ENCODE assay signal across 1 cellular context in the genomic region with DNA sequence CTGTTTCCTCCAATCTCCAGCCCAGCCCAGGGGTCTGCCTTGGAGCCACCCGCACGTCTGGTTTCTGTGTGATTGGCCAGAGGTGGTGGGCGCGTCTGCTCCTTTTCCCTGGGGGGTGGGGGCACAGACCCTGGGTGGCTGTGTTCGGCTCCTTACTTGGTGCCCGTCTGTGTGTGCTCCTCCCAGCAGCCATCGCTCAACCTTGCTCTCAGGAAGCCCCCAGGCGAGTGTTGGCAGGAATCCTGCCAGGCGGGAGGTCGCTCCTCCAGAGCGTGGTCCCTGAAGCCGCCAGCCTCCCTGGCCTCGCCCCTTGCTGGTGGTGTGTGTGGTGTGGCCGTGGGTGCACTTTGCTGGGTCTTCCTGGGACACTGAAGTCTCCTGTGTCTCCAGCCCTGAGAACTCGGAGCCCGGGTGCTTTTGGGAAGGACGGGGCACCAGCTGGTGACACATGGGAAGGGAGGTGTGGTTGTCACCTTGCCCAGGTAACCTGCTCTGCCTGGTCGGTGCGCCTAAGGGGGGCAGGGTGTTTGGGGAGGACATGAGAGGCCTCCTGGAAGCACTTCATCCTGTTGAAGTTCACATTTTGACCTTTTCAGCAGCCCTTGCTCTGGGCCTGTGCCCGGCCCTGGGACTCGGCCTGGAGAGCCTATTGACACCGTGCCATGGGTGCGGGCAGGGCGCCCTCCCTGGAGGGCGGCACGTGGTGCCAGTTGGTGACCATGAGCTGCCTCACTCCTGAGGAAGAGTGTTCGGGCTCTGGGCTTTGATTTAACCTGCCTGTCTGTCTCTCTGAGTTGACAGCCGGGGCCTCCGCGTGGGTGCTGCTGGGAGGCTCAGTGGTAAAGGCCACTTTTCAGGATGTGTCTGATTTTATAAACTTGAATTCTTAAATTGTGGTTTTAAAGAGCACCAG.
TF ChIP-seq lines count a peak whose summit lies in the region.

No MANE protein-coding gene starts in this region.

TF ChIP-seq in HepG2, 621 proteins besides CTCF, POLR2A, EP300 and RAD21 (continued from another document and continues in another):
- TF ChIP-seq, protein P1, sequence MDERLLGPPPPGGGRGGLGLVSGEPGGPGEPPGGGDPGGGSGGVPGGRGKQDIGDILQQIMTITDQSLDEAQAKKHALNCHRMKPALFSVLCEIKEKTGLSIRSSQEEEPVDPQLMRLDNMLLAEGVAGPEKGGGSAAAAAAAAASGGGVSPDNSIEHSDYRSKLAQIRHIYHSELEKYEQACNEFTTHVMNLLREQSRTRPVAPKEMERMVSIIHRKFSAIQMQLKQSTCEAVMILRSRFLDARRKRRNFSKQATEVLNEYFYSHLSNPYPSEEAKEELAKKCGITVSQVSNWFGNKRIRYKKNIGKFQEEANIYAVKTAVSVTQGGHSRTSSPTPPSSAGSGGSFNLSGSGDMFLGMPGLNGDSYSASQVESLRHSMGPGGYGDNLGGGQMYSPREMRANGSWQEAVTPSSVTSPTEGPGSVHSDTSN (CRISPR knock-in tag; IDR thresholded peaks at IDR 0.05), result no peak; the same call in 1 of the 2 replicates
- peak; percentile 12; the same call in 1 of the 2 replicates for TF ChIP-seq MTA1 (CRISPR knock-in tag; IDR thresholded peaks at IDR 0.05; ENCODE audit: borderline replicate concordance)
- TF ChIP-seq, protein P2, sequence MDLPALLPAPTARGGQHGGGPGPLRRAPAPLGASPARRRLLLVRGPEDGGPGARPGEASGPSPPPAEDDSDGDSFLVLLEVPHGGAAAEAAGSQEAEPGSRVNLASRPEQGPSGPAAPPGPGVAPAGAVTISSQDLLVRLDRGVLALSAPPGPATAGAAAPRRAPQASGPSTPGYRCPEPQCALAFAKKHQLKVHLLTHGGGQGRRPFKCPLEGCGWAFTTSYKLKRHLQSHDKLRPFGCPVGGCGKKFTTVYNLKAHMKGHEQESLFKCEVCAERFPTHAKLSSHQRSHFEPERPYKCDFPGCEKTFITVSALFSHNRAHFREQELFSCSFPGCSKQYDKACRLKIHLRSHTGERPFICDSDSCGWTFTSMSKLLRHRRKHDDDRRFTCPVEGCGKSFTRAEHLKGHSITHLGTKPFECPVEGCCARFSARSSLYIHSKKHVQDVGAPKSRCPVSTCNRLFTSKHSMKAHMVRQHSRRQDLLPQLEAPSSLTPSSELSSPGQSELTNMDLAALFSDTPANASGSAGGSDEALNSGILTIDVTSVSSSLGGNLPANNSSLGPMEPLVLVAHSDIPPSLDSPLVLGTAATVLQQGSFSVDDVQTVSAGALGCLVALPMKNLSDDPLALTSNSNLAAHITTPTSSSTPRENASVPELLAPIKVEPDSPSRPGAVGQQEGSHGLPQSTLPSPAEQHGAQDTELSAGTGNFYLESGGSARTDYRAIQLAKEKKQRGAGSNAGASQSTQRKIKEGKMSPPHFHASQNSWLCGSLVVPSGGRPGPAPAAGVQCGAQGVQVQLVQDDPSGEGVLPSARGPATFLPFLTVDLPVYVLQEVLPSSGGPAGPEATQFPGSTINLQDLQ (CRISPR knock-in tag; IDR thresholded peaks at IDR 0.05), result no peak
- peak; percentile 11; the same call in 1 of the 2 replicates for TF ChIP-seq REPIN1 (CRISPR knock-in tag; IDR thresholded peaks at IDR 0.05; ENCODE audit: borderline replicate concordance, low read depth)
- TF ChIP-seq, protein P3, sequence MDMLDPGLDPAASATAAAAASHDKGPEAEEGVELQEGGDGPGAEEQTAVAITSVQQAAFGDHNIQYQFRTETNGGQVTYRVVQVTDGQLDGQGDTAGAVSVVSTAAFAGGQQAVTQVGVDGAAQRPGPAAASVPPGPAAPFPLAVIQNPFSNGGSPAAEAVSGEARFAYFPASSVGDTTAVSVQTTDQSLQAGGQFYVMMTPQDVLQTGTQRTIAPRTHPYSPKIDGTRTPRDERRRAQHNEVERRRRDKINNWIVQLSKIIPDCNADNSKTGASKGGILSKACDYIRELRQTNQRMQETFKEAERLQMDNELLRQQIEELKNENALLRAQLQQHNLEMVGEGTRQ (IDR thresholded peaks at IDR 0.05; ENCODE audit: low read depth, low read length), result 0 out of 2 replicates have a peak, but pooled peaks have one; percentile 13
- TF ChIP-seq, protein P3 (CRISPR knock-in tag; IDR thresholded peaks at IDR 0.05; ENCODE audit: borderline replicate concordance), result 0 out of 2 replicates have a peak, but pooled peaks have one; percentile 21
- TF ChIP-seq, protein P4, sequence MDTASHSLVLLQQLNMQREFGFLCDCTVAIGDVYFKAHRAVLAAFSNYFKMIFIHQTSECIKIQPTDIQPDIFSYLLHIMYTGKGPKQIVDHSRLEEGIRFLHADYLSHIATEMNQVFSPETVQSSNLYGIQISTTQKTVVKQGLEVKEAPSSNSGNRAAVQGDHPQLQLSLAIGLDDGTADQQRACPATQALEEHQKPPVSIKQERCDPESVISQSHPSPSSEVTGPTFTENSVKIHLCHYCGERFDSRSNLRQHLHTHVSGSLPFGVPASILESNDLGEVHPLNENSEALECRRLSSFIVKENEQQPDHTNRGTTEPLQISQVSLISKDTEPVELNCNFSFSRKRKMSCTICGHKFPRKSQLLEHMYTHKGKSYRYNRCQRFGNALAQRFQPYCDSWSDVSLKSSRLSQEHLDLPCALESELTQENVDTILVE (CRISPR knock-in tag; IDR thresholded peaks at IDR 0.05), result 0 out of 2 replicates have a peak, but pooled peaks have one; percentile 0
- 0 out of 2 replicates have a peak, but pooled peaks have one; percentile 60 for TF ChIP-seq KDM4B (CRISPR knock-in tag; IDR thresholded peaks at IDR 0.05)
- no peak for TF ChIP-seq ZNF816 (CRISPR knock-in tag; IDR thresholded peaks at IDR 0.05; ENCODE audit: borderline replicate concordance)
- TF ChIP-seq, protein P5, sequence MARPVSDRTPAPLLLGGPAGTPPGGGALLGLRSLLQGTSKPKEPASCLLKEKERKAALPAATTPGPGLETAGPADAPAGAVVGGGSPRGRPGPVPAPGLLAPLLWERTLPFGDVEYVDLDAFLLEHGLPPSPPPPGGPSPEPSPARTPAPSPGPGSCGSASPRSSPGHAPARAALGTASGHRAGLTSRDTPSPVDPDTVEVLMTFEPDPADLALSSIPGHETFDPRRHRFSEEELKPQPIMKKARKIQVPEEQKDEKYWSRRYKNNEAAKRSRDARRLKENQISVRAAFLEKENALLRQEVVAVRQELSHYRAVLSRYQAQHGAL (CRISPR knock-in tag; IDR thresholded peaks at IDR 0.05; ENCODE audit: not compliant biosample characterization), result no peak
- TF ChIP-seq, protein P6, sequence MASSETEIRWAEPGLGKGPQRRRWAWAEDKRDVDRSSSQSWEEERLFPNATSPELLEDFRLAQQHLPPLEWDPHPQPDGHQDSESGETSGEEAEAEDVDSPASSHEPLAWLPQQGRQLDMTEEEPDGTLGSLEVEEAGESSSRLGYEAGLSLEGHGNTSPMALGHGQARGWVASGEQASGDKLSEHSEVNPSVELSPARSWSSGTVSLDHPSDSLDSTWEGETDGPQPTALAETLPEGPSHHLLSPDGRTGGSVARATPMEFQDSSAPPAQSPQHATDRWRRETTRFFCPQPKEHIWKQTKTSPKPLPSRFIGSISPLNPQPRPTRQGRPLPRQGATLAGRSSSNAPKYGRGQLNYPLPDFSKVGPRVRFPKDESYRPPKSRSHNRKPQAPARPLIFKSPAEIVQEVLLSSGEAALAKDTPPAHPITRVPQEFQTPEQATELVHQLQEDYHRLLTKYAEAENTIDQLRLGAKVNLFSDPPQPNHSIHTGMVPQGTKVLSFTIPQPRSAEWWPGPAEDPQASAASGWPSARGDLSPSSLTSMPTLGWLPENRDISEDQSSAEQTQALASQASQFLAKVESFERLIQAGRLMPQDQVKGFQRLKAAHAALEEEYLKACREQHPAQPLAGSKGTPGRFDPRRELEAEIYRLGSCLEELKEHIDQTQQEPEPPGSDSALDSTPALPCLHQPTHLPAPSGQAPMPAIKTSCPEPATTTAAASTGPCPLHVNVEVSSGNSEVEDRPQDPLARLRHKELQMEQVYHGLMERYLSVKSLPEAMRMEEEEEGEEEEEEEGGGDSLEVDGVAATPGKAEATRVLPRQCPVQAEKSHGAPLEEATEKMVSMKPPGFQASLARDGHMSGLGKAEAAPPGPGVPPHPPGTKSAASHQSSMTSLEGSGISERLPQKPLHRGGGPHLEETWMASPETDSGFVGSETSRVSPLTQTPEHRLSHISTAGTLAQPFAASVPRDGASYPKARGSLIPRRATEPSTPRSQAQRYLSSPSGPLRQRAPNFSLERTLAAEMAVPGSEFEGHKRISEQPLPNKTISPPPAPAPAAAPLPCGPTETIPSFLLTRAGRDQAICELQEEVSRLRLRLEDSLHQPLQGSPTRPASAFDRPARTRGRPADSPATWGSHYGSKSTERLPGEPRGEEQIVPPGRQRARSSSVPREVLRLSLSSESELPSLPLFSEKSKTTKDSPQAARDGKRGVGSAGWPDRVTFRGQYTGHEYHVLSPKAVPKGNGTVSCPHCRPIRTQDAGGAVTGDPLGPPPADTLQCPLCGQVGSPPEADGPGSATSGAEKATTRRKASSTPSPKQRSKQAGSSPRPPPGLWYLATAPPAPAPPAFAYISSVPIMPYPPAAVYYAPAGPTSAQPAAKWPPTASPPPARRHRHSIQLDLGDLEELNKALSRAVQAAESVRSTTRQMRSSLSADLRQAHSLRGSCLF (CRISPR knock-in tag; IDR thresholded peaks at IDR 0.05; ENCODE audit: borderline replicate concordance), result no peak
- TF ChIP-seq TBL1XR1 (IDR thresholded peaks at IDR 0.05; ENCODE audit: borderline replicate concordance, low read length, partially characterized antibody), result no peak
- TF ChIP-seq MYC (CRISPR knock-in tag; IDR thresholded peaks at IDR 0.05; ENCODE audit: borderline replicate concordance), result peak; percentile 84
- no peak for TF ChIP-seq ZNF350 (CRISPR knock-in tag; IDR thresholded peaks at IDR 0.05; ENCODE audit: borderline replicate concordance, low read depth)
- TF ChIP-seq HMG20A (CRISPR knock-in tag; IDR thresholded peaks at IDR 0.05; ENCODE audit: borderline replicate concordance), result no peak
- TF ChIP-seq ZNF747 (CRISPR knock-in tag; IDR thresholded peaks at IDR 0.05; ENCODE audit: borderline replicate concordance), result peak; percentile 29; the same call in 1 of the 2 replicates
- TF ChIP-seq, protein P7, sequence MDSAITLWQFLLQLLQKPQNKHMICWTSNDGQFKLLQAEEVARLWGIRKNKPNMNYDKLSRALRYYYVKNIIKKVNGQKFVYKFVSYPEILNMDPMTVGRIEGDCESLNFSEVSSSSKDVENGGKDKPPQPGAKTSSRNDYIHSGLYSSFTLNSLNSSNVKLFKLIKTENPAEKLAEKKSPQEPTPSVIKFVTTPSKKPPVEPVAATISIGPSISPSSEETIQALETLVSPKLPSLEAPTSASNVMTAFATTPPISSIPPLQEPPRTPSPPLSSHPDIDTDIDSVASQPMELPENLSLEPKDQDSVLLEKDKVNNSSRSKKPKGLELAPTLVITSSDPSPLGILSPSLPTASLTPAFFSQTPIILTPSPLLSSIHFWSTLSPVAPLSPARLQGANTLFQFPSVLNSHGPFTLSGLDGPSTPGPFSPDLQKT (CRISPR knock-in tag; IDR thresholded peaks at IDR 0.05; ENCODE audit: borderline replicate concordance), result no peak
- no peak for TF ChIP-seq FOXA3 (CRISPR knock-in tag; IDR thresholded peaks at IDR 0.05)
- TF ChIP-seq, protein P8, sequence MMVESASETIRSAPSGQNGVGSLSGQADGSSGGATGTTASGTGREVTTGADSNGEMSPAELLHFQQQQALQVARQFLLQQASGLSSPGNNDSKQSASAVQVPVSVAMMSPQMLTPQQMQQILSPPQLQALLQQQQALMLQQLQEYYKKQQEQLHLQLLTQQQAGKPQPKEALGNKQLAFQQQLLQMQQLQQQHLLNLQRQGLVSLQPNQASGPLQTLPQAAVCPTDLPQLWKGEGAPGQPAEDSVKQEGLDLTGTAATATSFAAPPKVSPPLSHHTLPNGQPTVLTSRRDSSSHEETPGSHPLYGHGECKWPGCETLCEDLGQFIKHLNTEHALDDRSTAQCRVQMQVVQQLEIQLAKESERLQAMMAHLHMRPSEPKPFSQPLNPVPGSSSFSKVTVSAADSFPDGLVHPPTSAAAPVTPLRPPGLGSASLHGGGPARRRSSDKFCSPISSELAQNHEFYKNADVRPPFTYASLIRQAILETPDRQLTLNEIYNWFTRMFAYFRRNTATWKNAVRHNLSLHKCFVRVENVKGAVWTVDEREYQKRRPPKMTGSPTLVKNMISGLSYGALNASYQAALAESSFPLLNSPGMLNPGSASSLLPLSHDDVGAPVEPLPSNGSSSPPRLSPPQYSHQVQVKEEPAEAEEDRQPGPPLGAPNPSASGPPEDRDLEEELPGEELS (CRISPR knock-in tag; IDR thresholded peaks at IDR 0.05), result no peak
- TF ChIP-seq ERF (CRISPR knock-in tag; IDR thresholded peaks at IDR 0.05), result peak; percentile 37; the same call in 1 of the 2 replicates
- TF ChIP-seq ZNF883 (CRISPR knock-in tag; IDR thresholded peaks at IDR 0.05; ENCODE audit: not compliant biosample characterization), result no peak
- no peak for TF ChIP-seq ATM (IDR thresholded peaks at IDR 0.05; ENCODE audit: borderline replicate concordance)
- TF ChIP-seq TEAD3 (CRISPR knock-in tag; optimal IDR thresholded peaks at IDR 0.05; ENCODE audit: borderline replicate concordance), result no peak
- no peak for TF ChIP-seq ZNF562 (CRISPR knock-in tag; IDR thresholded peaks at IDR 0.05; ENCODE audit: borderline replicate concordance)
- TF ChIP-seq ZNF746 (CRISPR knock-in tag; IDR thresholded peaks at IDR 0.05), result 0 out of 2 replicates have a peak, but pooled peaks have one; percentile 8
- no peak for TF ChIP-seq KLF12 (CRISPR knock-in tag; IDR thresholded peaks at IDR 0.05; ENCODE audit: borderline replicate concordance)
- TF ChIP-seq, protein P9, sequence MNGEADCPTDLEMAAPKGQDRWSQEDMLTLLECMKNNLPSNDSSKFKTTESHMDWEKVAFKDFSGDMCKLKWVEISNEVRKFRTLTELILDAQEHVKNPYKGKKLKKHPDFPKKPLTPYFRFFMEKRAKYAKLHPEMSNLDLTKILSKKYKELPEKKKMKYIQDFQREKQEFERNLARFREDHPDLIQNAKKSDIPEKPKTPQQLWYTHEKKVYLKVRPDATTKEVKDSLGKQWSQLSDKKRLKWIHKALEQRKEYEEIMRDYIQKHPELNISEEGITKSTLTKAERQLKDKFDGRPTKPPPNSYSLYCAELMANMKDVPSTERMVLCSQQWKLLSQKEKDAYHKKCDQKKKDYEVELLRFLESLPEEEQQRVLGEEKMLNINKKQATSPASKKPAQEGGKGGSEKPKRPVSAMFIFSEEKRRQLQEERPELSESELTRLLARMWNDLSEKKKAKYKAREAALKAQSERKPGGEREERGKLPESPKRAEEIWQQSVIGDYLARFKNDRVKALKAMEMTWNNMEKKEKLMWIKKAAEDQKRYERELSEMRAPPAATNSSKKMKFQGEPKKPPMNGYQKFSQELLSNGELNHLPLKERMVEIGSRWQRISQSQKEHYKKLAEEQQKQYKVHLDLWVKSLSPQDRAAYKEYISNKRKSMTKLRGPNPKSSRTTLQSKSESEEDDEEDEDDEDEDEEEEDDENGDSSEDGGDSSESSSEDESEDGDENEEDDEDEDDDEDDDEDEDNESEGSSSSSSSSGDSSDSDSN (CRISPR knock-in tag; IDR thresholded peaks at IDR 0.05), result peak; percentile 55
- 0 out of 2 replicates have a peak, but pooled peaks have one; percentile 9 for TF ChIP-seq ZNF556 (CRISPR knock-in tag; IDR thresholded peaks at IDR 0.05; ENCODE audit: borderline replicate concordance)
- TF ChIP-seq CAMTA2 (CRISPR knock-in tag; IDR thresholded peaks at IDR 0.05; ENCODE audit: borderline replicate concordance), result peak; percentile 47; the same call in 1 of the 2 replicates
- peak; percentile 76 for TF ChIP-seq ASH2L (IDR thresholded peaks at IDR 0.05; ENCODE audit: insufficient read length, low read depth, low read length)
- no peak for TF ChIP-seq ZNF790 (CRISPR knock-in tag; IDR thresholded peaks at IDR 0.05; ENCODE audit: borderline replicate concordance)
- TF ChIP-seq NFE2 (CRISPR knock-in tag; IDR thresholded peaks at IDR 0.05), result no peak
- TF ChIP-seq PAWR (CRISPR knock-in tag; IDR thresholded peaks at IDR 0.05; ENCODE audit: borderline replicate concordance), result no peak
